ENCODE assay signal across 1 cellular context in the genomic region with DNA sequence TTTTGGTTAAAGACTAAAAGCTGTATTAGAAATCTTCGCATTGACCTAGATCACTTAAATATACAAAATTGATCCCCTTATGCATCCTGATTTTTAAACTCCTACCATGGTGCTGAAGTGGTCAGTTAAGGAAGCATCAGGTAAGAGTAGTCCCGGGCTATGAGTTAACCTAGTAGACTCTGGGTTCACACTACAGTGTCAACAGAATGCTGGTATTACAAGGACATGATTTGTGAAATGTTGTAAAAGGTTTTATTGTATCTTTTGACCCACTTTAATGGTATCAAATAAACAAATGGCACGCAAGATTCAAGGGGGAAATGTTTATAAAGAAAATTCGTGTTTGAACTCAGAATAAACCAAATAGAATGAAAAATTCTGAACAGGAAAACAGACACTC.
TF ChIP-seq lines count a peak whose summit lies in the region.

No MANE protein-coding gene starts in this region.

TF ChIP-seq in endothelial cell of umbilical vein, 7 proteins besides CTCF, POLR2A, EP300 and RAD21 (continued from another document):
- no peak for TF ChIP-seq MYC (IDR thresholded peaks at IDR 0.05; ENCODE audit: low read depth, low read length)
